Comparison of ENCODE assay signal across 28 cellular contexts in genomic region chr7:86792260-86792659, GRCh38.
A peak's percentile ranks its signal among the peaks of the same experiment; 100 is the strongest.
DNase-seq lines count a peak whose midpoint lies in the region; ATAC-seq, FAIRE-seq and TF ChIP-seq lines count a peak whose summit lies in the region.
"Had no signal": no experiment of that assay in that cellular context is flagged by ENCODE, and none has a peak within 500 bp of the region (broad histone marks: within the 10 kb centered on the region; RNA-seq: fewer than 3 reads in every experiment).

No MANE protein-coding gene starts in this region.

- in situ Hi-C loops in K562 (cut with MboI): no loop called here

- H3K27ac ChIP-seq in angular gyrus (ENCODE audit: low read depth, low read length) (peak overlapping the region; percentile 22), K562 (ENCODE audit: extremely low read depth, low read depth, low read length) (no peak overlapping the region), dorsolateral prefrontal cortex (peak overlapping the region in 47 of 59 donors; percentile 1 to 75 (median 45)), body of pancreas (no peak overlapping the region)
- H3K27ac ChIP-seq: BLaER1 had no signal

- no peak for TF ChIP-seq POLR2A in K562 (conservative IDR thresholded peaks at IDR 0.05)
- TF ChIP-seq POLR2A in body of pancreas (IDR thresholded peaks at IDR 0.05): no peak

- POLR2A ChIA-PET in K562 (lab: Yijun Ruan, JAX): no interaction called here

- no peak overlapping the region for H2AFZ ChIP-seq in K562 (ENCODE audit: low read depth, low read length)

- intact Hi-C loops in K562 (cut with micrococcal nuclease) (no loop called here), dorsolateral prefrontal cortex (cut with DNase I) (no loop called here), body of pancreas (cut with DNase I) (no loop called here)

- WGBS in K562 (ENCODE audit: insufficient coverage, low coverage, missing lambda C conversion rate): 0% methylated on average over 2 of the region's 2 CpGs
- 67 to 71% methylated on average over 2 of the region's 2 CpGs for WGBS in body of pancreas, 2 donors

- H3K36me3 ChIP-seq in K562 (ENCODE audit: control insufficient read depth, insufficient read depth, low read length): no peaks in the 10 kb centered on the region
- no peaks in the 10 kb centered on the region for H3K36me3 ChIP-seq in body of pancreas (replicated peaks in 1 of 2; ENCODE audit: insufficient read depth in 1 of 2, low read depth in 2 of 2)
- H3K36me3 ChIP-seq: BE2C, BLaER1 had no signal

- no peaks in the 10 kb centered on the region for H4K20me1 ChIP-seq in K562 (replicated peaks; ENCODE audit: control insufficient read depth, insufficient read depth, low read length)
- H4K20me1 ChIP-seq: BLaER1 had no signal

- H3K9ac ChIP-seq in K562 (ENCODE audit: insufficient read depth in 1 of 2, low read depth in 2 of 2, low read length in 2 of 2): no peak overlapping the region
- H3K9ac ChIP-seq: BLaER1 had no signal

- DNase-seq in K562 (ENCODE audit: extremely low read depth in 1 of 4, low spot score in 3 of 4): no peak
- no peak for DNase-seq in dorsolateral prefrontal cortex
- peak; percentile 24 for DNase-seq in retina
- DNase-seq in NCI-H2107 treated with DMSO at 0.1 percent for 48 hours (lab: John Stamatoyannopoulos, UW; ENCODE audit: unreplicated experiment): no peak
- DNase-seq in body of pancreas: no peak
- no peak for DNase-seq in putamen (ENCODE audit: low spot score)
- DNase-seq: 8988T; ACHN; BE2C; C1 segment of cervical spinal cord; CD4-positive, alpha-beta memory T cell; CD4-positive, CD25-positive, alpha-beta regulatory T cell; CD8-positive, alpha-beta memory T cell; COR-L47; DMS 273 treated with DMSO at 0.1 percent for 48 hours; DMS153; DMS53; DMS79; DND-41; EL; GDM1 had no signal

- TF ChIP-seq CTCF in K562 (IDR thresholded peaks at IDR 0.05 in 2 of 3, conservative IDR thresholded peaks at IDR 0.05 in 1 of 3; ENCODE audit: insufficient read depth in 2 of 3, low read depth in 1 of 3, low read length in 3 of 3): no peak
- no peak for TF ChIP-seq CTCF in dorsolateral prefrontal cortex (IDR thresholded peaks at IDR 0.05 in 54 of 56, conservative IDR thresholded peaks at IDR 0.05 in 2 of 56; ENCODE audit: low read depth in 1 of 56, partially characterized antibody in 56 of 56)
- TF ChIP-seq CTCF in body of pancreas (IDR thresholded peaks at IDR 0.05): no peak

- no peaks in the 10 kb centered on the region for H3K79me2 ChIP-seq in K562 (ENCODE audit: control insufficient read depth, insufficient read depth, low read length)

- H3K9me1 ChIP-seq in K562 (ENCODE audit: control insufficient read depth, insufficient read depth, low read length): no peaks in the 10 kb centered on the region

- H3K27me3 ChIP-seq in K562 (ENCODE audit: control insufficient read depth in 2 of 2, insufficient read depth in 2 of 2, low read length in 2 of 2) (no peaks in the 10 kb centered on the region), dorsolateral prefrontal cortex (no peaks in the 10 kb centered on the region), body of pancreas (no peaks in the 10 kb centered on the region)
- H3K27me3 ChIP-seq: BE2C, BLaER1 had no signal

- ATAC-seq in K562 (no peak), body of pancreas (no peak), HG03095 (IDR thresholded peaks at IDR 0.05; ENCODE audit: unreplicated experiment) (no peak)
- ATAC-seq: GM12878 had no signal

- H3K9me3 ChIP-seq in K562 (replicated peaks; ENCODE audit: control insufficient read depth, insufficient read depth, low read depth, low read length) (no peaks in the 10 kb centered on the region), body of pancreas (no peaks in the 10 kb centered on the region)
- H3K9me3 ChIP-seq: BE2C, BLaER1 had no signal

- TF ChIP-seq EP300 in K562 (IDR thresholded peaks at IDR 0.05; ENCODE audit: low read length): no peak

- H3K4me3 ChIP-seq in K562: no peak overlapping the region
- H3K4me3 ChIP-seq in dorsolateral prefrontal cortex: no peak overlapping the region
- no peak overlapping the region for H3K4me3 ChIP-seq in body of pancreas
- H3K4me3 ChIP-seq: BLaER1, GM12878 had no signal

- FAIRE-seq in K562 (lab: Jason Lieb, UNC): no peak
- FAIRE-seq: A204.1, GM12878, GM12892, GM18507 had no signal

- no peak overlapping the region for H3K4me2 ChIP-seq in K562 (ENCODE audit: insufficient read depth, low read length)
- H3K4me2 ChIP-seq: BLaER1 had no signal

- no TSS peak for BruUV-seq in K562 (replicated peaks; lab: Mats Ljungman, UMichigan)

- TF ChIP-seq RAD21 in K562 (CRISPR knock-in tag; conservative IDR thresholded peaks at IDR 0.05 in 1 of 2, IDR thresholded peaks at IDR 0.05 in 1 of 2): no peak

- CTCF ChIA-PET in K562 (lab: Yijun Ruan, JAX; ENCODE audit: low intra/inter-chr PET ratio): no interaction called here

- H3K4me1 ChIP-seq in K562 (replicated peaks in 1 of 2; ENCODE audit: control insufficient read depth in 2 of 2, insufficient read depth in 2 of 2, low read length in 2 of 2): no peaks in the 10 kb centered on the region
- no peaks in the 10 kb centered on the region for H3K4me1 ChIP-seq in body of pancreas
- H3K4me1 ChIP-seq: BE2C had no signal

TF ChIP-seq in K562, 482 proteins besides CTCF, POLR2A, EP300 and RAD21:
- TF ChIP-seq ZNF316 (IDR thresholded peaks at IDR 0.05) (peak; percentile 21; the same call in 1 of the 2 replicates), ZFX (CRISPR knock-in tag; IDR thresholded peaks at IDR 0.05) (no peak), C11orf30 (IDR thresholded peaks at IDR 0.05; ENCODE audit: low read depth) (0 out of 2 replicates have a peak, but pooled peaks have one; percentile 7)

Comparison
In these comparisons a context has a peak if more than half of its experiments do, and no peak if none do; other contexts are left out.
1. H3K27ac ChIP-seq: peak in angular gyrus (single experiment) and dorsolateral prefrontal cortex (47 of 59); none in K562 (single experiment) and body of pancreas (0 of 4).